1 cellular context compared by ENCODE assay signal in the genomic region with DNA sequence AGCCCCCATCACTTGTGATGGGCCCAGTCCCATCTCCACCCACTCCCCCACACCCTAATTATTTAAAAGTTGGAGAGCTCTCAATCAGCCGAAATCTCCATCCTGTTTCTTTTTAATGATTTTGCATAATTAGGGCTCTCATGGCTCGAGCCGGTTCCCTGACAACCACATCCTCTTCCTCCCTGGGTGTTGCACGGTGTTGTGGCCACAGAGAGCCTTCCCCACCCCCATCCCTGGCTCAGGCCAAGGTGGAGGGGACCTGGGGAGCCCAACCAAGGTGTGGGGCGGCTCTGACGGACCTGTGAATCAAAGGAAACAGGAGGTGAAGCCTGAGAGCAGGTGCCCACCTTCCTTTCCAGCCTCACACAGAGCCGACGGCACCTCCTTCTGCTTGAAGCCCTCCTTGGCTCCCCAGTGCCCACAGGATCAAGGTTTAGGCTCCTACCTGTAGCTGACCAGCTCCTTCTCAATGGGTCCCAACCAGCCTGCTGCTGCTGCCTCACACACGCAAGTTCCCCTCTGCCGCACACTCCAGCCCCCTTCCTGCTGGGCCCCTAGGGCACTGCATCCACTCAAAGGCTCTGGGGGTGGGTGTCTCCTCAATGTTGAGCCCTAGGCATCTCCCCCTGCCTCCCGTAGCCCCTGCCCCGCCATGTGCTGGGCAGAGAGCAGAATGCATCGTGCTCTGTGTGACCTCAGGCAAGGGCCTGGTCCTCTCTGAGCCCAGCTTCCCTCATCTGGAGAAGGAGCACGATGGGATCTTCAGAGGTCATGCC.
TF ChIP-seq lines count a peak whose summit lies in the region.

No MANE protein-coding gene starts in this region.

TF ChIP-seq in GM23338, 12 proteins besides CTCF, POLR2A, EP300 and RAD21 (continued from another document):
- TF ChIP-seq, protein P1, sequence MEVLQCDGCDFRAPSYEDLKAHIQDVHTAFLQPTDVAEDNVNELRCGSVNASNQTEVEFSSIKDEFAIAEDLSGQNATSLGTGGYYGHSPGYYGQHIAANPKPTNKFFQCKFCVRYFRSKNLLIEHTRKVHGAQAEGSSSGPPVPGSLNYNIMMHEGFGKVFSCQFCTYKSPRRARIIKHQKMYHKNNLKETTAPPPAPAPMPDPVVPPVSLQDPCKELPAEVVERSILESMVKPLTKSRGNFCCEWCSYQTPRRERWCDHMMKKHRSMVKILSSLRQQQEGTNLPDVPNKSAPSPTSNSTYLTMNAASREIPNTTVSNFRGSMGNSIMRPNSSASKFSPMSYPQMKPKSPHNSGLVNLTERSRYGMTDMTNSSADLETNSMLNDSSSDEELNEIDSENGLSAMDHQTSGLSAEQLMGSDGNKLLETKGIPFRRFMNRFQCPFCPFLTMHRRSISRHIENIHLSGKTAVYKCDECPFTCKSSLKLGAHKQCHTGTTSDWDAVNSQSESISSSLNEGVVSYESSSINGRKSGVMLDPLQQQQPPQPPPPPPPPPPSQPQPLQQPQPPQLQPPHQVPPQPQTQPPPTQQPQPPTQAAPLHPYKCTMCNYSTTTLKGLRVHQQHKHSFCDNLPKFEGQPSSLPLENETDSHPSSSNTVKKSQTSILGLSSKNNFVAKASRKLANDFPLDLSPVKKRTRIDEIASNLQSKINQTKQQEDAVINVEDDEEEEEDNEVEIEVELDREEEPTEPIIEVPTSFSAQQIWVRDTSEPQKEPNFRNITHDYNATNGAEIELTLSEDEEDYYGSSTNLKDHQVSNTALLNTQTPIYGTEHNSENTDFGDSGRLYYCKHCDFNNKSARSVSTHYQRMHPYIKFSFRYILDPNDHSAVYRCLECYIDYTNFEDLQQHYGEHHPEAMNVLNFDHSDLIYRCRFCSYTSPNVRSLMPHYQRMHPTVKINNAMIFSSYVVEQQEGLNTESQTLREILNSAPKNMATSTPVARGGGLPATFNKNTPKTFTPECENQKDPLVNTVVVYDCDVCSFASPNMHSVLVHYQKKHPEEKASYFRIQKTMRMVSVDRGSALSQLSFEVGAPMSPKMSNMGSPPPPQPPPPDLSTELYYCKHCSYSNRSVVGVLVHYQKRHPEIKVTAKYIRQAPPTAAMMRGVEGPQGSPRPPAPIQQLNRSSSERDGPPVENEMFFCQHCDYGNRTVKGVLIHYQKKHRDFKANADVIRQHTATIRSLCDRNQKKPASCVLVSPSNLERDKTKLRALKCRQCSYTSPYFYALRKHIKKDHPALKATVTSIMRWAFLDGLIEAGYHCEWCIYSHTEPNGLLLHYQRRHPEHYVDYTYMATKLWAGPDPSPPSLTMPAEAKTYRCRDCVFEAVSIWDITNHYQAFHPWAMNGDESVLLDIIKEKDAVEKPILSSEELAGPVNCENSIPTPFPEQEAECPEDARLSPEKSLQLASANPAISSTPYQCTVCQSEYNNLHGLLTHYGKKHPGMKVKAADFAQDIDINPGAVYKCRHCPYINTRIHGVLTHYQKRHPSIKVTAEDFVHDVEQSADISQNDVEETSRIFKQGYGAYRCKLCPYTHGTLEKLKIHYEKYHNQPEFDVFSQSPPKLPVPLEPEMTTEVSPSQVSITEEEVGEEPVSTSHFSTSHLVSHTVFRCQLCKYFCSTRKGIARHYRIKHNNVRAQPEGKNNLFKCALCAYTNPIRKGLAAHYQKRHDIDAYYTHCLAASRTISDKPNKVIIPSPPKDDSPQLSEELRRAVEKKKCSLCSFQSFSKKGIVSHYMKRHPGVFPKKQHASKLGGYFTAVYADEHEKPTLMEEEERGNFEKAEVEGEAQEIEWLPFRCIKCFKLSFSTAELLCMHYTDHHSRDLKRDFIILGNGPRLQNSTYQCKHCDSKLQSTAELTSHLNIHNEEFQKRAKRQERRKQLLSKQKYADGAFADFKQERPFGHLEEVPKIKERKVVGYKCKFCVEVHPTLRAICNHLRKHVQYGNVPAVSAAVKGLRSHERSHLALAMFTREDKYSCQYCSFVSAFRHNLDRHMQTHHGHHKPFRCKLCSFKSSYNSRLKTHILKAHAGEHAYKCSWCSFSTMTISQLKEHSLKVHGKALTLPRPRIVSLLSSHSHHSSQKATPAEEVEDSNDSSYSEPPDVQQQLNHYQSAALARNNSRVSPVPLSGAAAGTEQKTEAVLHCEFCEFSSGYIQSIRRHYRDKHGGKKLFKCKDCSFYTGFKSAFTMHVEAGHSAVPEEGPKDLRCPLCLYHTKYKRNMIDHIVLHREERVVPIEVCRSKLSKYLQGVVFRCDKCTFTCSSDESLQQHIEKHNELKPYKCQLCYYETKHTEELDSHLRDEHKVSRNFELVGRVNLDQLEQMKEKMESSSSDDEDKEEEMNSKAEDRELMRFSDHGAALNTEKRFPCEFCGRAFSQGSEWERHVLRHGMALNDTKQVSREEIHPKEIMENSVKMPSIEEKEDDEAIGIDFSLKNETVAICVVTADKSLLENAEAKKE (CRISPR knock-in tag; IDR thresholded peaks at IDR 0.05) = no peak
- TF ChIP-seq CREB1 (CRISPR knock-in tag; IDR thresholded peaks at IDR 0.05; ENCODE audit: low read depth) = no peak
- TF ChIP-seq ETS1 (IDR thresholded peaks at IDR 0.05) = no peak
- no peak for TF ChIP-seq REST (IDR thresholded peaks at IDR 0.05; ENCODE audit: unreplicated experiment)
- no peak for TF ChIP-seq JUNB (IDR thresholded peaks at IDR 0.05; ENCODE audit: unreplicated experiment)
- TF ChIP-seq POLR2AphosphoS5 (IDR thresholded peaks at IDR 0.05; ENCODE audit: low read depth) = no peak
- no peak for TF ChIP-seq NANOG (IDR thresholded peaks at IDR 0.05; ENCODE audit: borderline replicate concordance)
- TF ChIP-seq EZH2phosphoT487 (IDR thresholded peaks at IDR 0.05; ENCODE audit: unreplicated experiment) = no peak
